8 cellular contexts compared by ENCODE assay signal in the genomic region with DNA sequence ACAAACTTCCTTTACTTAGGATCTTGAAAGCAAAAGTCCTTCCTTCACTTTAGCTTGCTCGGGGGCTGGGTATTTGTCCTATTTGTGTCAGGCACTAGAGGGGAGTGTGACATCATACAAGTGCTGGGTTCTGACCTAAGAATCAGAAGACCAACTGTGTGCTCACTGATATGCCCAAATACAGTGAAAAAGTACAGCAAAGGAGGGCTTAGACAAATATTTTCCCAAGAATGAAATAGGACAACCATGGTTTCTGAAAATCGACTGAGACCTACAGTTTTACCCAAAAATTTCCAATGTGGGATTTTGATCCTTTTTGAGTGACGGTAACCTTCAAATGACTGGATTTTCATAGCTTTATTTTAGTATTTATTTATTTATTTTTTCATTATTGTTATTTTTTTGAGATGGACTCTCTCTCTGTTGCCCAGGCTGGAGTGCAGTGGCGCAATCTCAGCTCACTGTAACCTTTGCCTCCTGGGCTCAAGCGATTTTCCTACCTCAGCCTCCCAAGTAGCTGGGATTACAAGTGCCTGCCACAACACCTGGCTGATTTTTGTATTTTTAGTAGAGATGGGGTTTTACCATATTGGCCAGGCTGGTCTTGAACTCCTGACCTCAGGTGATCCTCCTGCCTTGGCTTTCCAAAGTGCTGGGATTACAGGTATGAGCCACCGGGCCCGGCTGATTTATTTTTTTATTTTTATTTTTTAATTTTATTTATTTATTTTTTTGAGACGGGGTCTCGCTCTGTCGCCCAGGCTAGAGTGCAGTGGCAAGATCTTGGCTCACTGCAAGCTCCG. TPM values are rescaled to one million over a fixed set of nuclear protein-coding genes. Genes with fewer than 3 reads are reported as not detected.
DNase-seq lines count a peak whose midpoint lies in the region; ATAC-seq and TF ChIP-seq lines count a peak whose summit lies in the region.
"Not testable (repeated sequence)": the region's sequence is repeated elsewhere in the genome, so short reads cannot be mapped to it uniquely, and the experiment has no call there.

No MANE protein-coding gene starts in this region.

- H3K9me3 ChIP-seq in CD8-positive, alpha-beta T cell (ENCODE audit: low read length); heart left ventricle: not testable (repeated sequence)

- H3K4me1 ChIP-seq in CD8-positive, alpha-beta T cell (ENCODE audit: insufficient read depth, low read length), result peaks cover 21% of the 10 kb centered on the region
- peaks cover 0 to 40% (median 0%) of the 10 kb centered on the region in 12 donors for H3K4me1 ChIP-seq in heart left ventricle

- not testable (repeated sequence) for H3K27me3 Mint-ChIP-seq in CD8-positive, alpha-beta T cell (ENCODE audit: low read depth); activated naive CD4-positive, alpha-beta T cell treated with anti-CD3 and anti-CD28 coated beads for 36 hours (ENCODE audit: low read depth); progenitor cell of endocrine pancreas

- H3K27ac Mint-ChIP-seq in CD8-positive, alpha-beta T cell; activated naive CD4-positive, alpha-beta T cell treated with anti-CD3 and anti-CD28 coated beads for 36 hours; progenitor cell of endocrine pancreas: not testable (repeated sequence)

- H3K9me3 Mint-ChIP-seq in CD8-positive, alpha-beta T cell; activated naive CD4-positive, alpha-beta T cell treated with anti-CD3 and anti-CD28 coated beads for 36 hours; progenitor cell of endocrine pancreas (ENCODE audit: low read depth): not testable (repeated sequence)

- CTCF ChIA-PET in CD8-positive, alpha-beta T cell (lab: Charles Lee), result interaction anchor here (0.8 to 1.7 kb wide), 13 partner anchors 10 to 237 kb away, joined by 3 to 6 read pairs (median 3); no protein-coding TSS in a partner anchor
- CTCF ChIA-PET in activated naive CD4-positive, alpha-beta T cell treated with anti-CD3 and anti-CD28 coated beads for 36 hours (lab: Charles Lee), result interaction anchor here (0.6 to 2.9 kb wide), 27 partner anchors 15 to 257 kb away, joined by 3 to 33 read pairs (median 5); partner anchors contain the start of genes FBXO33, GEMIN2 and SEC23A

- POLR2A ChIA-PET in CD8-positive, alpha-beta T cell (lab: Charles Lee), result interaction anchor here (1.3 to 2.8 kb wide), 3 partner anchors 57 to 200 kb away, joined by 3 to 10 read pairs (median 7); partner anchors contain the start of genes FBXO33 and PNN

- not testable (repeated sequence) for TF ChIP-seq POLR2A in heart left ventricle (IDR thresholded peaks at IDR 0.05)

- not testable (repeated sequence) for H3K36me3 ChIP-seq in CD8-positive, alpha-beta T cell (ENCODE audit: insufficient read depth, low read length); heart left ventricle

- peak; percentile 32 for ATAC-seq in CD8-positive, alpha-beta T cell
- peak; percentile 84 for ATAC-seq in GM18907 (IDR thresholded peaks at IDR 0.05; ENCODE audit: unreplicated experiment)
- ATAC-seq in HG02588 (IDR thresholded peaks at IDR 0.05; ENCODE audit: unreplicated experiment), result peak; percentile 82
- peak in 3 of 4 donors; percentile 52 to 65 (median 65) for ATAC-seq in heart left ventricle

- WGBS in heart left ventricle, 4 donors, result 85 to 90% (median 88%) methylated on average over 11 of the region's 11 CpGs

- peaks cover 39% of the 10 kb centered on the region for H3K4me1 Mint-ChIP-seq in CD8-positive, alpha-beta T cell (ENCODE audit: low read depth)
- H3K4me1 Mint-ChIP-seq in activated naive CD4-positive, alpha-beta T cell treated with anti-CD3 and anti-CD28 coated beads for 36 hours (ENCODE audit: low read depth), result peaks cover 38% of the 10 kb centered on the region
- peaks cover 17% of the 10 kb centered on the region for H3K4me1 Mint-ChIP-seq in progenitor cell of endocrine pancreas (ENCODE audit: low read depth)

- not testable (repeated sequence) for H3K27ac ChIP-seq in CD8-positive, alpha-beta T cell (ENCODE audit: low read depth, low read length); heart left ventricle

- DNase-seq in CD8-positive, alpha-beta T cell, result peak in 4 of 7 experiments; percentile 2 to 35 (median 22)
- peak; percentile 53 for DNase-seq in Jurkat, Clone E6-1 (ENCODE audit: low read depth, low spot score)
- peak; percentile 50 for DNase-seq in RKO (ENCODE audit: low spot score)
- peak; percentile 71 for DNase-seq in activated naive CD4-positive, alpha-beta T cell treated with anti-CD3 and anti-CD28 coated beads for 36 hours
- DNase-seq in heart left ventricle; progenitor cell of endocrine pancreas (ENCODE audit: low spot score, unreplicated experiment): not testable (repeated sequence)

- H3K4me3 ChIP-seq in CD8-positive, alpha-beta T cell (ENCODE audit: low read depth, low read length); Jurkat, Clone E6-1 (ENCODE audit: low read length); heart left ventricle: not testable (repeated sequence)

- intact Hi-C loops in CD8-positive, alpha-beta T cell (cut with DNase I, micrococcal nuclease), result loop anchor here (1.0 to 5.0 kb wide), 6 partner anchors 35 to 235 kb away; partner anchors contain the start of gene FBXO33 (in 2 of the 2)
- intact Hi-C loops in activated naive CD4-positive, alpha-beta T cell treated with anti-CD3 and anti-CD28 coated beads for 36 hours (cut with micrococcal nuclease), result loop anchor here (1.0 kb wide), 3 partner anchors 136 to 237 kb away; no protein-coding TSS in a partner anchor
- intact Hi-C loops in heart left ventricle (cut with DNase I), result not testable (repeated sequence)

- peak; percentile 51 for TF ChIP-seq CTCF in CD8-positive, alpha-beta T cell (IDR thresholded peaks at IDR 0.05)
- TF ChIP-seq CTCF in heart left ventricle (IDR thresholded peaks at IDR 0.05), result peak in 11 of 12 donors; percentile 15 to 44 (median 30)
- TF ChIP-seq CTCF in progenitor cell of endocrine pancreas (IDR thresholded peaks at IDR 0.05; ENCODE audit: unreplicated experiment), result peak; percentile 32

- H3K4me3 Mint-ChIP-seq in CD8-positive, alpha-beta T cell; activated naive CD4-positive, alpha-beta T cell treated with anti-CD3 and anti-CD28 coated beads for 36 hours; progenitor cell of endocrine pancreas (ENCODE audit: low read depth): not testable (repeated sequence)

- H3K36me3 Mint-ChIP-seq in CD8-positive, alpha-beta T cell; activated naive CD4-positive, alpha-beta T cell treated with anti-CD3 and anti-CD28 coated beads for 36 hours (ENCODE audit: low read depth); progenitor cell of endocrine pancreas (ENCODE audit: insufficient read depth): not testable (repeated sequence)

- not testable (repeated sequence) for H3K27me3 ChIP-seq in CD8-positive, alpha-beta T cell (ENCODE audit: insufficient read depth, low read length); heart left ventricle

RNA-seq across cellular contexts. Expression of gene MIA2, which starts 1.8 kb away (rescaled TPM):
- 10 to 100 TPM; 16.7 to 19.1 TPM for total RNA-seq in CD8-positive, alpha-beta T cell
- 16.6 TPM for polyA plus RNA-seq in Jurkat, Clone E6-1 (2012; ENCODE audit: insufficient read depth, insufficient read length)
- 10 to 100 TPM; 19.9 to 20.9 TPM for total RNA-seq in activated naive CD4-positive, alpha-beta T cell treated with anti-CD3 and anti-CD28 coated beads for 36 hours
- 10 to 100 TPM; 14.8 to 31.8 (median 20.4) TPM for total RNA-seq in heart left ventricle
- polyA plus RNA-seq in heart left ventricle, result 10 to 100 TPM in 1 of 2 donors, 1 to 10 TPM in 1; 9.3 to 18.6 TPM
- 34.0 and 34.7 TPM in 2 replicates for total RNA-seq in progenitor cell of endocrine pancreas

RNA-seq across cellular contexts. Expression of gene PNN, which starts 56.9 kb away (rescaled TPM):
- 100 to 1,000 TPM; 102 to 109 TPM for total RNA-seq in CD8-positive, alpha-beta T cell
- 197 TPM for polyA plus RNA-seq in Jurkat, Clone E6-1 (2012; ENCODE audit: insufficient read depth, insufficient read length)
- total RNA-seq in activated naive CD4-positive, alpha-beta T cell treated with anti-CD3 and anti-CD28 coated beads for 36 hours, result 100 to 1,000 TPM in 1 of 2 experiments, 10 to 100 TPM in 1; 99.6 to 100 TPM
- total RNA-seq in heart left ventricle (10 to 100 TPM in 8 of 9 donors, 1 to 10 TPM in 1; 6.9 to 26.7 (median 21.0) TPM), progenitor cell of endocrine pancreas (152 and 154 TPM in 2 replicates)
- 10 to 100 TPM; 22.8 to 24.8 TPM for polyA plus RNA-seq in heart left ventricle

Comparison
In these comparisons a context has a peak if more than half of its experiments do, and no peak if none do; other contexts are left out.
1. ATAC-seq: peak in every context shown above with its lines; median percentile 84 in GM18907; 82 in HG02588; 65 in heart left ventricle; 32 in CD8-positive, alpha-beta T cell.